Comparison of ENCODE assay signal across 8 cellular contexts in genomic region chr10:119652361-119652760, GRCh38. TPM values are rescaled to one million over a fixed set of nuclear protein-coding genes. Genes with fewer than 3 reads are reported as not detected.
DNase-seq lines count a peak whose midpoint lies in the region; ATAC-seq and TF ChIP-seq lines count a peak whose summit lies in the region.

No MANE protein-coding gene starts in this region.

- WGBS in H9 (ENCODE audit: extremely low coverage, insufficient read length, low lambda C conversion rate) = no CpG with 5 or more reads among the region's 3 CpGs

- peak overlapping the region; percentile 90 for H3K4me2 ChIP-seq in BLaER1
- peak overlapping the region; percentile 60 for H3K4me2 ChIP-seq in H9 (ENCODE audit: insufficient read depth, insufficient read length, low read length)

- no peak overlapping the region for H2BK5ac ChIP-seq in H9 (ENCODE audit: insufficient read length, low read length)

- no peak overlapping the region for H3T11ph ChIP-seq in H9 (ENCODE audit: low read length)

- H3K4me3 Mint-ChIP-seq in H9 = peak overlapping the region; percentile 71 to 88

- H2BK120ac ChIP-seq in H9 (ENCODE audit: low read depth, low read length, poor library complexity, severe bottlenecking) = no peak overlapping the region

- H3K56ac ChIP-seq in H9 (ENCODE audit: insufficient read length, low read depth, low read length) = no peak overlapping the region

- peak; percentile 32; the same call in 1 of the 3 replicates for TF ChIP-seq CTCF in H9 (conservative IDR thresholded peaks at IDR 0.05)

- H3K14ac ChIP-seq in H9 (ENCODE audit: insufficient read depth, low read length) = no peak overlapping the region

- H3K9me3 ChIP-seq in BLaER1 = no peaks in the 10 kb centered on the region
- H3K9me3 ChIP-seq in H9 (ENCODE audit: control insufficient read depth, low read depth, low read length) = no peaks in the 10 kb centered on the region

- no peak overlapping the region for H2BK12ac ChIP-seq in H9 (ENCODE audit: insufficient read length, low read depth, low read length)

- H3K27me3 Mint-ChIP-seq in H9 (ENCODE audit: low read depth) = no peaks in the 10 kb centered on the region; the same call in none of the 2 replicates

- H3K4me1 Mint-ChIP-seq in H9 = peaks cover 30 to 36% of the 10 kb centered on the region in 2 experiments

- intact Hi-C loops in posterior cingulate gyrus (cut with DNase I) = no loop called here

- H2BK20ac ChIP-seq in H9 (ENCODE audit: low read depth, low read length, poor library complexity, severe bottlenecking) = no peak overlapping the region

- no peak overlapping the region for H4K8ac ChIP-seq in H9 (replicated peaks; ENCODE audit: insufficient read length, low read depth, low read length)

- H3K79me1 ChIP-seq in H9 (ENCODE audit: insufficient read depth, low read depth, low read length, poor library complexity, severe bottlenecking) = no peaks in the 10 kb centered on the region

- H3K4me3 ChIP-seq in BLaER1 = peak overlapping the region; percentile 97

- H3K4me1 ChIP-seq in BLaER1 (peaks cover 54% of the 10 kb centered on the region), H9 (ENCODE audit: insufficient read depth, low read length) (peaks cover 4% of the 10 kb centered on the region; the same call in 1 of the 2 replicates)

- H4K20me1 ChIP-seq in BLaER1 (peaks cover 17% of the 10 kb centered on the region; the same call in 1 of the 2 replicates), H9 (ENCODE audit: control insufficient read depth, insufficient read depth, insufficient read length) (no peaks in the 10 kb centered on the region)

- H2BK15ac ChIP-seq in H9 (ENCODE audit: low read depth, low read length) = no peak overlapping the region

- DNase-seq in H9 (no peak), OCI-M1 (lab: John Stamatoyannopoulos, UW) (peak; percentile 89), caudate nucleus (lab: John Stamatoyannopoulos, UW) (peak in 1 of 61 donors; percentile 63), kidney glomerular epithelial cell (lab: John Stamatoyannopoulos, UW) (peak; percentile 69), stromal cell of bone marrow (ENCODE audit: low read depth) (peak; percentile 58), posterior cingulate gyrus (no peak)

- no peak for ATAC-seq in GM18868 (IDR thresholded peaks at IDR 0.05; ENCODE audit: unreplicated experiment)

- no peak overlapping the region for H3K18ac ChIP-seq in H9 (ENCODE audit: insufficient read length, low read depth, low read length)

- H3K36me3 ChIP-seq in BLaER1 = 0 out of 2 replicates have a peak, but pooled peaks cover 15% of the 10 kb centered on the region

- no peak overlapping the region for H2AK5ac ChIP-seq in H9 (ENCODE audit: insufficient read length, low read length)

- no peaks in the 10 kb centered on the region; the same call in 1 of the 2 replicates for H3K79me2 ChIP-seq in H9 (ENCODE audit: insufficient read depth, low read length)

- H3K9me3 Mint-ChIP-seq in H9 = no peaks in the 10 kb centered on the region

- no peak overlapping the region for H4K91ac ChIP-seq in H9 (ENCODE audit: insufficient read length, low read depth, low read length)

- no peak overlapping the region for H4K5ac ChIP-seq in H9 (ENCODE audit: insufficient read length, low read depth, low read length)

- H3K27me3 ChIP-seq in BLaER1 (no peaks in the 10 kb centered on the region), H9 (ENCODE audit: insufficient read depth, low read length) (no peaks in the 10 kb centered on the region)

- H3K23ac ChIP-seq in H9 (ENCODE audit: insufficient read length, low read depth, low read length) = no peak overlapping the region

- H3K36me3 Mint-ChIP-seq in H9 (ENCODE audit: insufficient read depth in 1 of 3, low read depth in 3 of 3) = peaks cover 0 to 11% (median 2%) of the 10 kb centered on the region in 3 experiments; a peak in 4 of 7 replicates

- H3K27ac ChIP-seq in BLaER1 (peak overlapping the region; percentile 90), H9 (ENCODE audit: insufficient read length, low read depth, low read length) (no peak overlapping the region), caudate nucleus (ENCODE audit: low read depth, low read length) (peak overlapping the region; percentile 94)

- no peaks in the 10 kb centered on the region for H3K23me2 ChIP-seq in H9 (ENCODE audit: insufficient read length, low read depth, low read length, poor library complexity, severe bottlenecking)

- H3K4ac ChIP-seq in H9 (ENCODE audit: low read depth, low read length) = no peak overlapping the region

- no peak overlapping the region for H3K27ac Mint-ChIP-seq in H9

- H2AFZ ChIP-seq in H9 (ENCODE audit: low read length) = no peak overlapping the region

- H3K9ac ChIP-seq in BLaER1 = peak overlapping the region; percentile 91
- peak overlapping the region; percentile 51 for H3K9ac ChIP-seq in H9 (ENCODE audit: extremely low read depth, insufficient read length, low read length)

RNA-seq across cellular contexts. Expression of gene BAG3, which starts 1.2 kb away (rescaled TPM):
- 11.1 and 11.4 TPM in 2 replicates for total RNA-seq in H9 (2021)

RNA-seq across cellular contexts. Expression of gene TIAL1, which starts 55.6 kb away (rescaled TPM):
- 146 and 152 TPM in 2 replicates for total RNA-seq in H9 (2021)

Comparison
In these comparisons a context has a peak if more than half of its experiments do, and no peak if none do; other contexts are left out.
1. DNase-seq: peak in OCI-M1 (single experiment), kidney glomerular epithelial cell (single experiment) and stromal cell of bone marrow (single experiment); none in H9 (single experiment) and posterior cingulate gyrus (0 of 10).